In genomic region chr6:54702772-54703171, GRCh38 we compare ENCODE assay signal across 28 cellular contexts.
"Had no signal": no experiment of that assay in that cellular context is flagged by ENCODE, and none has a peak within 500 bp of the region (broad histone marks: within the 10 kb centered on the region; RNA-seq: fewer than 3 reads in every experiment).

No MANE protein-coding gene starts in this region.

- H3K4me3 Mint-ChIP-seq: T-cell, T-helper 17 cell had no signal

- H3K36me3 ChIP-seq: SJCRH30 had no signal

- H3K36me3 Mint-ChIP-seq: T-cell had no signal

- FAIRE-seq: RCC 7860 had no signal

- H3K4me3 ChIP-seq: PC-9, SJCRH30, SK-N-MC had no signal

- ATAC-seq: Panc1, Right ventricle myocardium inferior, SK-N-SH treated with all-trans-retinoic acid at 6 μM for 48 hours, T-cell, T-helper 17 cell had no signal

- H3K4me1 Mint-ChIP-seq: T-cell, T-helper 17 cell had no signal

- DNase-seq: MM.1S, MV-4-11, NCI-H1092, NCI-H1105, NCI-H1417 treated with DMSO at 0.1 percent for 48 hours, NCI-H1436 treated with DMSO at 0.1 percent for 48 hours, NCI-H1694 treated with DMSO at 0.1 percent for 48 hours, NCI-H187 treated with DMSO at 0.1 percent for 48 hours, NCI-H2029, NCI-H2081, NCI-H2171 treated with DMSO at 0.1 percent for 48 hours, NCI-H226, NCI-H510A, NCI-H526, NCI-H69, NCI-H748 treated with DMSO at 0.1 percent for 48 hours, PC-9, SHP77, SIG-M5, SJCRH30, T-cell, T-helper 17 cell had no signal

- H3K27ac ChIP-seq: PC-9, RWPE1, SJCRH30, SK-N-MC had no signal

- H2AFZ ChIP-seq: PC-9 had no signal

- H3K27ac Mint-ChIP-seq: T-cell, T-helper 17 cell had no signal

- H3K9me3 ChIP-seq: SJCRH30 had no signal

- H3K27me3 Mint-ChIP-seq: T-cell, T-helper 17 cell had no signal

- H3K27me3 ChIP-seq: SJCRH30 had no signal

- H3K4me1 ChIP-seq: SJCRH30 had no signal

- H3K4me2 ChIP-seq: PC-9 had no signal
